Comparison of ENCODE assay signal across 12 cellular contexts in the genomic region with DNA sequence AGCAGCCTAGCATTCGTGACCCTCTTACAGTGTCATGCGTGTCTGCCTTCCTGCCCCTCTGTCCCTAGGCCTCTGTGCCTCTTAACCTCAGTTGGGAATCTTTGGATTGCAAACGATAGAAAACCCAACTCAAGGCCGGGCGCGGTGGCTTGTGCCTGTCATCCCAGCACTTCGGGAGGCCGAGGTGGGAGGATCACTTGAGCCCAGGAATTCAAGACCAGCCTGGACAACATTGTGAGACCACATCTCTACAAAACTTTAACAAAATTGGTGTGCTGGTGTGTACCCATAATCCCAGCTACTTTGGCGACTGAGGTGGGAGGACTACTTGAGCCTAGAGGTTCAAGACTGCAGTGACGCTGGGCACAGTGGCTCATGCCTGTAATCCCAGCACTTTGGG. TPM values are rescaled to one million over a fixed set of nuclear protein-coding genes. Genes with fewer than 3 reads are reported as not detected.
DNase-seq lines count a peak whose midpoint lies in the region; ATAC-seq and TF ChIP-seq lines count a peak whose summit lies in the region.
"Had no signal": no experiment of that assay in that cellular context is flagged by ENCODE, and none has a peak within 500 bp of the region (broad histone marks: within the 10 kb centered on the region; RNA-seq: fewer than 3 reads in every experiment).

No MANE protein-coding gene starts in this region.

- H3K18ac ChIP-seq in H9 (ENCODE audit: insufficient read length, low read depth, low read length), result no peak overlapping the region

- H2BK5ac ChIP-seq in H9 (ENCODE audit: insufficient read length, low read length), result no peak overlapping the region

- no peak for DNase-seq in CD4-positive, CD25-positive, alpha-beta regulatory T cell
- DNase-seq in H9 (no peak), coronary artery (ENCODE audit: low spot score) (no peak)
- DNase-seq in naive thymus-derived CD4-positive, alpha-beta T cell, result no peak
- no peak for DNase-seq in stimulated activated effector memory CD8-positive, alpha-beta T cell treated with anti-CD3 and anti-CD28 coated beads, Interleukin-12 subunit alpha, Interleukin-12 subunit beta, amount 100 ng/mL, for 72 hours (ENCODE audit: low spot score in 2 of 2)
- DNase-seq: activated CD8-positive, alpha-beta memory T cell treated with anti-CD3 and anti-CD28 coated beads for 24 hours; MM.1S; NCI-H2029; NCI-H510A treated with DMSO at 0.1 percent for 48 hours had no signal

- H3K4me2 ChIP-seq in H9 (ENCODE audit: insufficient read depth, insufficient read length, low read length), result no peak overlapping the region

- H3K79me2 ChIP-seq in H9 (ENCODE audit: insufficient read depth, low read length), result no peaks in the 10 kb centered on the region

- H2AK5ac ChIP-seq in H9 (ENCODE audit: insufficient read length, low read length), result no peak overlapping the region

- ATAC-seq in CD4-positive, CD25-positive, alpha-beta regulatory T cell (ENCODE audit: low read depth in 2 of 2), result no peak
- ATAC-seq in activated T-helper 17 cell treated with anti-CD3 and anti-CD28 coated beads, Interleukin-2, amount 50 U/mL, for 72 hours (replicated peaks), result no peak
- ATAC-seq in naive thymus-derived CD4-positive, alpha-beta T cell, result no peak
- ATAC-seq in stimulated activated effector memory CD8-positive, alpha-beta T cell treated with anti-CD3 and anti-CD28 coated beads, Interleukin-12 subunit alpha, Interleukin-12 subunit beta, amount 100 ng/mL, for 72 hours, result no peak
- no peak for ATAC-seq in GM21737 (IDR thresholded peaks at IDR 0.05; ENCODE audit: unreplicated experiment)

- H3K27ac Mint-ChIP-seq in CD4-positive, CD25-positive, alpha-beta regulatory T cell, result peak overlapping the region in 2 of 3 donors; percentile 70 to 76
- peak overlapping the region in 2 of 3 experiments; percentile 86 to 91; a peak in 4 of 7 replicates for H3K27ac Mint-ChIP-seq in H9
- H3K27ac Mint-ChIP-seq in activated T-helper 17 cell treated with anti-CD3 and anti-CD28 coated beads, Interleukin-2, amount 50 U/mL, for 72 hours, result peak overlapping the region; percentile 41
- peak overlapping the region in 4 of 9 donors; percentile 39 to 68 (median 48) for H3K27ac Mint-ChIP-seq in naive thymus-derived CD4-positive, alpha-beta T cell
- no peak overlapping the region for H3K27ac Mint-ChIP-seq in stimulated activated effector memory CD8-positive, alpha-beta T cell treated with anti-CD3 and anti-CD28 coated beads, Interleukin-12 subunit alpha, Interleukin-12 subunit beta, amount 100 ng/mL, for 72 hours

- POLR2A ChIA-PET in naive thymus-derived CD4-positive, alpha-beta T cell (lab: Charles Lee), result no interaction called here

- no peaks in the 10 kb centered on the region for H3K23me2 ChIP-seq in H9 (ENCODE audit: insufficient read length, low read depth, low read length, poor library complexity, severe bottlenecking)

- H2BK15ac ChIP-seq in H9 (ENCODE audit: low read depth, low read length), result no peak overlapping the region

- H3K27me3 ChIP-seq in CD4-positive, CD25-positive, alpha-beta regulatory T cell (ENCODE audit: control insufficient read depth, insufficient read depth, low read length), result no peaks in the 10 kb centered on the region
- H3K27me3 ChIP-seq in H9 (ENCODE audit: insufficient read depth, low read length), result no peaks in the 10 kb centered on the region
- no peaks in the 10 kb centered on the region for H3K27me3 ChIP-seq in naive thymus-derived CD4-positive, alpha-beta T cell (ENCODE audit: control insufficient read depth in 2 of 2, insufficient read depth in 2 of 2, low read length in 2 of 2)
- H3K27me3 ChIP-seq: BLaER1 had no signal

- H3K36me3 ChIP-seq in CD4-positive, CD25-positive, alpha-beta regulatory T cell (ENCODE audit: control insufficient read depth, insufficient read depth, low read length), result no peaks in the 10 kb centered on the region
- no peaks in the 10 kb centered on the region for H3K36me3 ChIP-seq in naive thymus-derived CD4-positive, alpha-beta T cell (ENCODE audit: control insufficient read depth in 2 of 3, insufficient read depth in 3 of 3, low read length in 3 of 3)

- H3K4me3 ChIP-seq in CD4-positive, CD25-positive, alpha-beta regulatory T cell (ENCODE audit: low read depth, low read length), result no peak overlapping the region
- no peak overlapping the region for H3K4me3 ChIP-seq in naive thymus-derived CD4-positive, alpha-beta T cell (ENCODE audit: low read length)
- no peak overlapping the region for H3K4me3 ChIP-seq in coronary artery
- H3K4me3 ChIP-seq: BLaER1 had no signal

- no peaks in the 10 kb centered on the region for H3K9me3 ChIP-seq in CD4-positive, CD25-positive, alpha-beta regulatory T cell (ENCODE audit: control insufficient read depth in 2 of 2, low read length in 2 of 2)
- no peaks in the 10 kb centered on the region for H3K9me3 ChIP-seq in H9 (ENCODE audit: control insufficient read depth, low read depth, low read length)
- no peaks in the 10 kb centered on the region for H3K9me3 ChIP-seq in naive thymus-derived CD4-positive, alpha-beta T cell (ENCODE audit: control insufficient read depth in 2 of 3, low read length in 3 of 3)
- H3K9me3 ChIP-seq: BLaER1 had no signal

- H3K9me3 Mint-ChIP-seq in CD4-positive, CD25-positive, alpha-beta regulatory T cell, result peaks cover 0 to 1% (median 0%) of the 10 kb centered on the region in 7 donors
- H3K9me3 Mint-ChIP-seq in H9, result no peaks in the 10 kb centered on the region
- no peaks in the 10 kb centered on the region for H3K9me3 Mint-ChIP-seq in activated T-helper 17 cell treated with anti-CD3 and anti-CD28 coated beads, Interleukin-2, amount 50 U/mL, for 72 hours
- peaks cover 0 to 3% (median 0%) of the 10 kb centered on the region in 11 donors for H3K9me3 Mint-ChIP-seq in naive thymus-derived CD4-positive, alpha-beta T cell
- H3K9me3 Mint-ChIP-seq in stimulated activated effector memory CD8-positive, alpha-beta T cell treated with anti-CD3 and anti-CD28 coated beads, Interleukin-12 subunit alpha, Interleukin-12 subunit beta, amount 100 ng/mL, for 72 hours, result no peaks in the 10 kb centered on the region

- no peak overlapping the region for H4K8ac ChIP-seq in H9 (replicated peaks; ENCODE audit: insufficient read length, low read depth, low read length)

- no peaks in the 10 kb centered on the region for H4K20me1 ChIP-seq in H9 (ENCODE audit: control insufficient read depth, insufficient read depth, insufficient read length)
- H4K20me1 ChIP-seq: BLaER1 had no signal

- CTCF ChIA-PET in naive thymus-derived CD4-positive, alpha-beta T cell (lab: Charles Lee), result no interaction called here

- no peak overlapping the region for H3K9ac ChIP-seq in H9 (ENCODE audit: extremely low read depth, insufficient read length, low read length)
- H3K9ac ChIP-seq: BLaER1 had no signal

- H2AFZ ChIP-seq in H9 (ENCODE audit: low read length), result no peak overlapping the region

- H3T11ph ChIP-seq in H9 (ENCODE audit: low read length), result no peak overlapping the region

- H2BK120ac ChIP-seq in H9 (ENCODE audit: low read depth, low read length, poor library complexity, severe bottlenecking), result no peak overlapping the region

- H4K91ac ChIP-seq in H9 (ENCODE audit: insufficient read length, low read depth, low read length), result peak overlapping the region; percentile 0

- intact Hi-C loops in naive thymus-derived CD4-positive, alpha-beta T cell (cut with micrococcal nuclease), result no loop called here

- H2BK12ac ChIP-seq in H9 (ENCODE audit: insufficient read length, low read depth, low read length), result no peak overlapping the region

- H3K36me3 Mint-ChIP-seq in CD4-positive, CD25-positive, alpha-beta regulatory T cell, result peaks cover under 1% of the 10 kb centered on the region
- H3K36me3 Mint-ChIP-seq in H9 (ENCODE audit: insufficient read depth in 1 of 3, low read depth in 3 of 3), result peaks cover 12 to 41% (median 15%) of the 10 kb centered on the region in 3 experiments
- H3K36me3 Mint-ChIP-seq in activated T-helper 17 cell treated with anti-CD3 and anti-CD28 coated beads, Interleukin-2, amount 50 U/mL, for 72 hours (ENCODE audit: low read depth), result peaks cover 18% of the 10 kb centered on the region
- peaks cover 0 to 16% (median 0%) of the 10 kb centered on the region in 5 donors for H3K36me3 Mint-ChIP-seq in naive thymus-derived CD4-positive, alpha-beta T cell
- peaks cover 8% of the 10 kb centered on the region for H3K36me3 Mint-ChIP-seq in stimulated activated effector memory CD8-positive, alpha-beta T cell treated with anti-CD3 and anti-CD28 coated beads, Interleukin-12 subunit alpha, Interleukin-12 subunit beta, amount 100 ng/mL, for 72 hours

- no peak overlapping the region for H3K27ac ChIP-seq in CD4-positive, CD25-positive, alpha-beta regulatory T cell (ENCODE audit: insufficient read depth, low read length, poor library complexity, severe bottlenecking)
- H3K27ac ChIP-seq in H9 (ENCODE audit: insufficient read length, low read depth, low read length) (no peak overlapping the region), coronary artery (peak overlapping the region in 1 of 2 donors; percentile 37)
- H3K27ac ChIP-seq in naive thymus-derived CD4-positive, alpha-beta T cell (ENCODE audit: low read depth, low read length), result peak overlapping the region; percentile 14

- no peak overlapping the region for H3K4ac ChIP-seq in H9 (ENCODE audit: low read depth, low read length)

- TF ChIP-seq CTCF in H9 (conservative IDR thresholded peaks at IDR 0.05) (no peak), coronary artery (IDR thresholded peaks at IDR 0.05) (no peak)

- no peak overlapping the region for H3K56ac ChIP-seq in H9 (ENCODE audit: insufficient read length, low read depth, low read length)

- no peak overlapping the region for H4K5ac ChIP-seq in H9 (ENCODE audit: insufficient read length, low read depth, low read length)

- H2BK20ac ChIP-seq in H9 (ENCODE audit: low read depth, low read length, poor library complexity, severe bottlenecking), result no peak overlapping the region

- H3K4me1 Mint-ChIP-seq in CD4-positive, CD25-positive, alpha-beta regulatory T cell, result peaks cover 0 to 7% (median 3%) of the 10 kb centered on the region in 4 donors
- H3K4me1 Mint-ChIP-seq in H9, result peaks cover 0 to 7% of the 10 kb centered on the region in 2 experiments; a peak in 3 of 4 replicates
- H3K4me1 Mint-ChIP-seq in activated T-helper 17 cell treated with anti-CD3 and anti-CD28 coated beads, Interleukin-2, amount 50 U/mL, for 72 hours, result no peaks in the 10 kb centered on the region
- peaks cover 0 to 7% (median 2%) of the 10 kb centered on the region in 7 donors for H3K4me1 Mint-ChIP-seq in naive thymus-derived CD4-positive, alpha-beta T cell
- H3K4me1 Mint-ChIP-seq in stimulated activated effector memory CD8-positive, alpha-beta T cell treated with anti-CD3 and anti-CD28 coated beads, Interleukin-12 subunit alpha, Interleukin-12 subunit beta, amount 100 ng/mL, for 72 hours, result no peaks in the 10 kb centered on the region

- no peaks in the 10 kb centered on the region for H3K79me1 ChIP-seq in H9 (ENCODE audit: insufficient read depth, low read depth, low read length, poor library complexity, severe bottlenecking)

- no CpG with 5 or more reads among the region's 10 CpGs for whole genome bisulfite sequencing in H9 (ENCODE audit: extremely low coverage, insufficient read length, low lambda C conversion rate)

- H3K14ac ChIP-seq in H9 (ENCODE audit: insufficient read depth, low read length), result no peak overlapping the region

- H3K4me1 ChIP-seq in CD4-positive, CD25-positive, alpha-beta regulatory T cell (ENCODE audit: control insufficient read depth, insufficient read depth, low read length, poor library complexity, severe bottlenecking), result peaks cover 5% of the 10 kb centered on the region
- H3K4me1 ChIP-seq in H9 (ENCODE audit: insufficient read depth, low read length), result no peaks in the 10 kb centered on the region
- H3K4me1 ChIP-seq in naive thymus-derived CD4-positive, alpha-beta T cell (ENCODE audit: control insufficient read depth in 2 of 2, insufficient read depth in 2 of 2, low read length in 2 of 2), result no peaks in the 10 kb centered on the region

- H3K27me3 Mint-ChIP-seq in CD4-positive, CD25-positive, alpha-beta regulatory T cell, result no peaks in the 10 kb centered on the region
- H3K27me3 Mint-ChIP-seq in H9 (ENCODE audit: low read depth), result no peaks in the 10 kb centered on the region
- H3K27me3 Mint-ChIP-seq in activated T-helper 17 cell treated with anti-CD3 and anti-CD28 coated beads, Interleukin-2, amount 50 U/mL, for 72 hours, result no peaks in the 10 kb centered on the region
- H3K27me3 Mint-ChIP-seq in naive thymus-derived CD4-positive, alpha-beta T cell, result no peaks in the 10 kb centered on the region

- H3K23ac ChIP-seq in H9 (ENCODE audit: insufficient read length, low read depth, low read length), result no peak overlapping the region

- no peak overlapping the region for H3K4me3 Mint-ChIP-seq in CD4-positive, CD25-positive, alpha-beta regulatory T cell
- H3K4me3 Mint-ChIP-seq in H9, result no peak overlapping the region
- H3K4me3 Mint-ChIP-seq in activated T-helper 17 cell treated with anti-CD3 and anti-CD28 coated beads, Interleukin-2, amount 50 U/mL, for 72 hours, result no peak overlapping the region
- H3K4me3 Mint-ChIP-seq in naive thymus-derived CD4-positive, alpha-beta T cell, result no peak overlapping the region
- no peak overlapping the region for H3K4me3 Mint-ChIP-seq in stimulated activated effector memory CD8-positive, alpha-beta T cell treated with anti-CD3 and anti-CD28 coated beads, Interleukin-12 subunit alpha, Interleukin-12 subunit beta, amount 100 ng/mL, for 72 hours

RNA-seq across cellular contexts. Expression of gene TMEM120B, which starts 36.7 kb away (rescaled TPM):
- total RNA-seq in CD4-positive, CD25-positive, alpha-beta regulatory T cell, result 7.5 TPM
- 1 to 10 TPM; 2.6 to 4.5 (median 2.7) TPM for polyA plus RNA-seq in CD4-positive, CD25-positive, alpha-beta regulatory T cell
- 21.9 and 25.8 TPM in 2 replicates for total RNA-seq in H9 (2021)
- 10 to 100 TPM in 1 of 2 donors, 1 to 10 TPM in 1; 8.6 to 13.7 TPM for total RNA-seq in activated T-helper 17 cell treated with anti-CD3 and anti-CD28 coated beads, Interleukin-2, amount 50 U/mL, for 72 hours
- 10 to 100 TPM in 2 of 5 experiments, 1 to 10 TPM in 3; 7.3 to 14.3 (median 9.2) TPM for total RNA-seq in naive thymus-derived CD4-positive, alpha-beta T cell
- polyA plus RNA-seq in naive thymus-derived CD4-positive, alpha-beta T cell, result 1 to 10 TPM; 1.3 to 2.0 TPM

RNA-seq across cellular contexts. Expression of gene RHOF, which starts 44.2 kb away (rescaled TPM):
- total RNA-seq in CD4-positive, CD25-positive, alpha-beta regulatory T cell, result 149 TPM
- polyA plus RNA-seq in CD4-positive, CD25-positive, alpha-beta regulatory T cell, result 100 to 1,000 TPM in 1 of 4 donors, 10 to 100 TPM in 3; 80.4 to 100 (median 92.0) TPM
- 29.1 and 29.3 TPM in 2 replicates for total RNA-seq in H9 (2021)
- 100 to 1,000 TPM; 103 to 123 TPM for total RNA-seq in activated T-helper 17 cell treated with anti-CD3 and anti-CD28 coated beads, Interleukin-2, amount 50 U/mL, for 72 hours
- total RNA-seq in naive thymus-derived CD4-positive, alpha-beta T cell, result 100 to 1,000 TPM; 121 to 164 (median 134) TPM
- 100 to 1,000 TPM in 1 of 2 donors, 10 to 100 TPM in 1; 69.2 to 115 TPM for polyA plus RNA-seq in naive thymus-derived CD4-positive, alpha-beta T cell

RNA-seq across cellular contexts. Expression of gene SETD1B, which starts 54.5 kb away (rescaled TPM):
- total RNA-seq in CD4-positive, CD25-positive, alpha-beta regulatory T cell, result 118 TPM
- 1 to 10 TPM; 1.2 to 2.0 (median 1.5) TPM for polyA plus RNA-seq in CD4-positive, CD25-positive, alpha-beta regulatory T cell
- 38.2 and 40.4 TPM in 2 replicates for total RNA-seq in H9 (2021)
- total RNA-seq in activated T-helper 17 cell treated with anti-CD3 and anti-CD28 coated beads, Interleukin-2, amount 50 U/mL, for 72 hours, result 10 to 100 TPM; 14.7 to 23.4 TPM
- 100 to 1,000 TPM in 1 of 5 experiments, 10 to 100 TPM in 4; 35.1 to 124 (median 79.2) TPM for total RNA-seq in naive thymus-derived CD4-positive, alpha-beta T cell
- polyA plus RNA-seq in naive thymus-derived CD4-positive, alpha-beta T cell, result 1 to 10 TPM; 2.1 to 4.3 TPM
